ENCODE assay signal across 7 cellular contexts in genomic region chr3:22439626-22440025, GRCh38.
"Had no signal": no experiment of that assay in that cellular context is flagged by ENCODE, and none has a peak within 500 bp of the region (broad histone marks: within the 10 kb centered on the region; RNA-seq: fewer than 3 reads in every experiment).

No MANE protein-coding gene starts in this region.

- DNase-seq: GM23248, HFFc6, KBM-7 had no signal

- H3K27ac Mint-ChIP-seq: HFFc6, IgD-negative memory B cell had no signal

- H3K9ac ChIP-seq: GM23248, KMS-11 had no signal

- H3K4me2 ChIP-seq: KMS-11 had no signal

- H3K27me3 Mint-ChIP-seq: IgD-negative memory B cell had no signal

- H3K27ac ChIP-seq: GM23248, HL-60, KMS-11 had no signal

- H3K4me3 Mint-ChIP-seq: HFFc6, IgD-negative memory B cell had no signal

- H2AFZ ChIP-seq: GM23248 had no signal

- H3K4me1 ChIP-seq: HAP-1 had no signal

- H3K9me3 ChIP-seq: HAP-1 had no signal
